ENCODE assay signal across 8 cellular contexts in the genomic region with DNA sequence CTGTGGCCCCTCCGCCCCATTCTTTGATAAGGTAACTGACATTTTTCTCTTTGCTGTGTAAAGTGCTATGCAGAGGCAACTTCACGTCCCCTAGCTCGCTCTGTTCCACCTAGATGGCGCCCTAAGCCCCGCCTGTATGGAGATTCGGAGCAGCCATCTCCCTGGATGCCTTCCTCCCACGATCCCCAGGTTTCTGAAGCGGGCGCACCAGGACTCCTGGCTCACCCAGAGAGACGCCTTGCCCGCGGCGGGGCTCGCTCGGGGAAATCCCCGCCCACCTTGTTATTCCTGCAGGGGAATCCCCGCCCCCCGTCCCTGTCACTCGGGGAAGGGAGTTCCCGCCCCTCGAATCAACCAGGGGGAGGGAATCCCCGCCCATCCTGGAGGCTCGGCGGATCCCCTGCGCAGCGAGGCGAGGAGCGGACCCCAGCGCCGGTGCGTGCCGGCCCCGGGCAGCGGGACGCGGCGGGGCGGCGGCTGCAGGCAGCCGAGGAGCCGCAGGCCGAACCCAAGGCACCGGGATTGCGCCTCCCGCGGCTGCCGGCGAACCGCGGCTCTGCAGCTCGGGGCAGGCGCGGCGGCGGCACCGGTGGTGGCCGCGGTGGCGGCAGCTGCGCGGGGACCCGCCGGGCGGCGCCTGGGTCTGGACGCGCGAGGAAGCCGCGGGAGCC. TPM values are rescaled to one million over a fixed set of nuclear protein-coding genes. Genes with fewer than 3 reads are reported as not detected.
DNase-seq lines count a peak whose midpoint lies in the region; ATAC-seq, FAIRE-seq and TF ChIP-seq lines count a peak whose summit lies in the region.

A gene (plus strand): TSS at position 384 of the 671 bp plus-strand sequence.

- POLR2A ChIA-PET in GM10248 (lab: Yijun Ruan, JAX) (no interaction called here), T-cell (lab: Charles Lee) (interaction anchor here in 1 of 2 donors (0.6 kb wide), 1 partner anchor 29 kb away, joined by 3 read pairs; no protein-coding TSS in a partner anchor)

- no peak within 1 kb of the TSS for H3K9ac ChIP-seq in rectal smooth muscle tissue (ENCODE audit: low read length)

- H3K9me3 ChIP-seq in adrenal gland (replicated peaks in 1 of 3) (no peaks in the 10 kb centered on the region), right atrium auricular region (no peaks in the 10 kb centered on the region)

- ATAC-seq in T-cell (replicated peaks in 1 of 4), result peak; percentile 71 to 88 (median 81)

- TF ChIP-seq POLR2A in adrenal gland (IDR thresholded peaks at IDR 0.05), result peak in 1 of 2 donors; percentile 30

- TF ChIP-seq CTCF in GM10248 (IDR thresholded peaks at IDR 0.05; ENCODE audit: control extremely low read depth, extremely low read depth, low read depth, missing control alignments) (peak; percentile 47), HFFc6 (IDR thresholded peaks at IDR 0.05) (peak; percentile 55), adrenal gland (IDR thresholded peaks at IDR 0.05) (peak in 3 of 6 experiments; percentile 41 to 77 (median 74)), right atrium auricular region (IDR thresholded peaks at IDR 0.05) (peak; percentile 23 to 69)

- intact Hi-C loops in adrenal gland (cut with DNase I), result no loop called here

- peak within 1 kb of the TSS in 3 of 4 donors; percentile 36 to 88 (median 50) for H3K4me3 ChIP-seq in adrenal gland
- H3K4me3 ChIP-seq in right atrium auricular region, result peak within 1 kb of the TSS; percentile 69 to 72
- H3K4me3 ChIP-seq in rectal smooth muscle tissue (ENCODE audit: low read length), result peak within 1 kb of the TSS; percentile 65

- DNase-seq in GM10248 (ENCODE audit: extremely low spot score) (peak; percentile 80), HFFc6 (peak; percentile 17), NCI-H1048 (lab: John Stamatoyannopoulos, UW) (peak; percentile 71), T-cell (peak; percentile 29 to 74 (median 52)), adrenal gland (peak; percentile 73 to 83 (median 79)), right atrium auricular region (ENCODE audit: low spot score) (peak; percentile 70), urothelium cell line (ENCODE audit: low spot score) (peak; percentile 92)

- CTCF ChIA-PET in GM10248 (lab: Yijun Ruan, JAX) (interaction anchor here (0.8 to 3.3 kb wide), 13 partner anchors 9 to 454 kb away, joined by 3 to 29 read pairs (median 4); no protein-coding TSS in a partner anchor), T-cell (lab: Charles Lee) (interaction anchor here (0.6 to 1.9 kb wide), 7 partner anchors 15 to 952 kb away, joined by 3 to 10 read pairs (median 3); no protein-coding TSS in a partner anchor)

- H3K4me1 Mint-ChIP-seq in HFFc6 (ENCODE audit: low read depth) (peaks cover 8% of the 10 kb centered on the region; the same call in 1 of the 2 replicates), T-cell (peaks cover 8 to 16% (median 15%) of the 10 kb centered on the region in 3 donors)

- H3K27me3 ChIP-seq in adrenal gland (no peaks in the 10 kb centered on the region), right atrium auricular region (no peaks in the 10 kb centered on the region), rectal smooth muscle tissue (ENCODE audit: control insufficient read depth, insufficient read depth, low read length) (peaks cover 2% of the 10 kb centered on the region)

- H3K36me3 ChIP-seq in adrenal gland (replicated peaks in 1 of 2), result no peaks in the 10 kb centered on the region
- H3K36me3 ChIP-seq in right atrium auricular region, result no peaks in the 10 kb centered on the region
- no peaks in the 10 kb centered on the region for H3K36me3 ChIP-seq in rectal smooth muscle tissue (ENCODE audit: control insufficient read depth, insufficient read depth, low read length)

- H3K4me1 ChIP-seq in adrenal gland (replicated peaks in 1 of 2) (peaks cover 12 to 38% of the 10 kb centered on the region in 2 donors), right atrium auricular region (peaks cover 0 to 64% of the 10 kb centered on the region in 2 donors), rectal smooth muscle tissue (ENCODE audit: control insufficient read depth, insufficient read depth, low read length) (peaks cover 5% of the 10 kb centered on the region)

- H3K27me3 Mint-ChIP-seq in HFFc6 (ENCODE audit: insufficient read depth) (peaks cover 20% of the 10 kb centered on the region), T-cell (peaks cover 11 to 20% of the 10 kb centered on the region in 2 donors)

- WGBS in adrenal gland, 4 donors, result 0% methylated on average over 8 to 70 of the region's 70 CpGs

- H3K36me3 Mint-ChIP-seq in HFFc6 (ENCODE audit: low read depth) (no peaks in the 10 kb centered on the region), T-cell (no peaks in the 10 kb centered on the region)

- FAIRE-seq in urothelium cell line (lab: Jason Lieb, UNC), result peak; percentile 74

- H3K4me3 Mint-ChIP-seq in HFFc6, result peak within 1 kb of the TSS; percentile 87
- H3K4me3 Mint-ChIP-seq in T-cell, result peak within 1 kb of the TSS in 2 of 3 donors; percentile 84 to 85

- no peaks in the 10 kb centered on the region for H3K9me3 Mint-ChIP-seq in HFFc6
- no peaks in the 10 kb centered on the region for H3K9me3 Mint-ChIP-seq in T-cell

- H3K27ac ChIP-seq in adrenal gland (peak within 1 kb of the TSS in 3 of 5 donors; percentile 53 to 60 (median 57)), right atrium auricular region (peak within 1 kb of the TSS; percentile 79 to 87), rectal smooth muscle tissue (ENCODE audit: low read depth, low read length) (no peak within 1 kb of the TSS)

- no peak within 1 kb of the TSS for H3K27ac Mint-ChIP-seq in HFFc6
- H3K27ac Mint-ChIP-seq in T-cell, result peak within 1 kb of the TSS in 1 of 2 donors; percentile 29

RNA-seq across cellular contexts. Expression of the gene that starts here (rescaled TPM):
- under 1 TPM; 0.02 to 0.12 (median 0.09) TPM for total RNA-seq in HFFc6 (2021; fragmentation: NEBNext Ultra II Directional; extraction: Animal tissue kit (Norgen Biotek cat#: 25700))
- 1 to 10 TPM in 3 of 5 donors, under 1 TPM in 2; 0.66 to 2.2 (median 1.2) TPM for total RNA-seq in T-cell
- 10 to 100 TPM in 2 of 8 donors, 1 to 10 TPM in 6; 4.8 to 10.3 (median 8.4) TPM for total RNA-seq in adrenal gland
- polyA plus RNA-seq in adrenal gland, result 1 to 10 TPM; 2.2 to 4.3 (median 3.1) TPM
- 10 to 100 TPM; 79.5 to 86.4 TPM for total RNA-seq in right atrium auricular region

Comparison
In these comparisons a context has a peak if more than half of its experiments do, and no peak if none do; other contexts are left out.
1. RNA of the gene that starts here (total RNA-seq): 79.5 to 86.4 TPM in right atrium auricular region; 4.8 to 10.3 TPM in adrenal gland, 0.66 to 2.2 TPM in T-cell and 0.02 to 0.12 TPM in HFFc6; every median in the first group is over 4 times any median in the second.
2. Peak in DNase-seq in HFFc6; RNA of the gene not detected or under 1 TPM.
3. DNase-seq: peak in every context shown above with its lines; median percentile 92 in urothelium cell line; 80 in GM10248; 79 in adrenal gland; 71 in NCI-H1048; 70 in right atrium auricular region; 52 in T-cell; 17 in HFFc6.
4. Peak in every context shown above with its lines, with median percentiles within 50 percentile points of each other: H3K4me3 ChIP-seq.